In genomic region chr13:23709521-23709920, GRCh38 we compare ENCODE assay signal across 20 cellular contexts.
DNase-seq lines count a peak whose midpoint lies in the region; ATAC-seq and TF ChIP-seq lines count a peak whose summit lies in the region.
"Had no signal": no experiment of that assay in that cellular context is flagged by ENCODE, and none has a peak within 500 bp of the region (broad histone marks: within the 10 kb centered on the region; RNA-seq: fewer than 3 reads in every experiment).

No MANE protein-coding gene starts in this region.

- no peaks in the 10 kb centered on the region for H3K27me3 ChIP-seq in WERI-Rb-1 (ENCODE audit: insufficient read depth, low read depth, severe bottlenecking)
- no peaks in the 10 kb centered on the region for H3K27me3 ChIP-seq in CD4-positive, alpha-beta T cell (ENCODE audit: control insufficient read depth, insufficient read depth, low read length)
- H3K27me3 ChIP-seq: cardiac muscle cell, gastroesophageal sphincter had no signal

- CTCF ChIA-PET in Calu3 (lab: Charles Lee) = no interaction called here
- CTCF ChIA-PET in CD4-positive, alpha-beta T cell (lab: Charles Lee) = no interaction called here

- no peaks in the 10 kb centered on the region for H3K36me3 Mint-ChIP-seq in Calu3 (ENCODE audit: insufficient read depth, unreplicated experiment)
- no peaks in the 10 kb centered on the region for H3K36me3 Mint-ChIP-seq in CD4-positive, alpha-beta T cell (ENCODE audit: low read depth)
- H3K36me3 Mint-ChIP-seq: stimulated activated effector memory CD8-positive, alpha-beta T cell treated with anti-CD3 and anti-CD28 coated beads, Interleukin-12 subunit alpha, Interleukin-12 subunit beta, amount 100 ng/mL, for 72 hours; type B pancreatic cell had no signal

- no peak overlapping the region for H3K27ac Mint-ChIP-seq in Calu3 (ENCODE audit: unreplicated experiment)
- no peak overlapping the region for H3K27ac Mint-ChIP-seq in CD4-positive, alpha-beta T cell
- H3K27ac Mint-ChIP-seq: activated naive CD8-positive, alpha-beta T cell; effector memory CD8-positive, alpha-beta T cell; stimulated activated effector memory CD8-positive, alpha-beta T cell treated with anti-CD3 and anti-CD28 coated beads, Interleukin-12 subunit alpha, Interleukin-12 subunit beta, amount 100 ng/mL, for 72 hours; type B pancreatic cell had no signal

- no TSS peak for BruUV-seq in Calu3 (replicated peaks; lab: Mats Ljungman, UMichigan)

- no peak overlapping the region for H3K27ac ChIP-seq in WERI-Rb-1
- H3K27ac ChIP-seq in CD4-positive, alpha-beta T cell (ENCODE audit: low read depth, low read length) = no peak overlapping the region
- H3K27ac ChIP-seq: cardiac muscle cell, gastroesophageal sphincter, RWPE1 had no signal

- POLR2A ChIA-PET in CD4-positive, alpha-beta T cell (lab: Charles Lee) = no interaction called here

- intact Hi-C loops in Calu3 (cut with micrococcal nuclease; ENCODE audit: unreplicated experiment) (loop anchor here (10.0 kb wide), 2 partner anchors 125 to 245 kb away; no protein-coding TSS in a partner anchor), left ventricle myocardium superior (cut with micrococcal nuclease) (no loop called here)
- intact Hi-C loops in CD4-positive, alpha-beta T cell (cut with DNase I, micrococcal nuclease) = no loop called here

- no peaks in the 10 kb centered on the region for H3K4me1 Mint-ChIP-seq in Calu3 (ENCODE audit: low read depth, unreplicated experiment)
- H3K4me1 Mint-ChIP-seq in CD4-positive, alpha-beta T cell (ENCODE audit: low read depth) = no peaks in the 10 kb centered on the region
- H3K4me1 Mint-ChIP-seq: stimulated activated effector memory CD8-positive, alpha-beta T cell treated with anti-CD3 and anti-CD28 coated beads, Interleukin-12 subunit alpha, Interleukin-12 subunit beta, amount 100 ng/mL, for 72 hours had no signal

- H3K4me3 ChIP-seq in GM12875 (ENCODE audit: low read depth, low read length) = no peak overlapping the region
- no peak overlapping the region for H3K4me3 ChIP-seq in WERI-Rb-1 (ENCODE audit: low read depth, low read length)
- H3K4me3 ChIP-seq: cardiac muscle cell, gastroesophageal sphincter had no signal

- H3K4me3 Mint-ChIP-seq in Calu3 (ENCODE audit: low read depth, unreplicated experiment) = no peak overlapping the region
- no peak overlapping the region for H3K4me3 Mint-ChIP-seq in CD4-positive, alpha-beta T cell
- H3K4me3 Mint-ChIP-seq: activated naive CD8-positive, alpha-beta T cell; effector memory CD8-positive, alpha-beta T cell; neural crest cell; stimulated activated effector memory CD8-positive, alpha-beta T cell treated with anti-CD3 and anti-CD28 coated beads, Interleukin-12 subunit alpha, Interleukin-12 subunit beta, amount 100 ng/mL, for 72 hours; type B pancreatic cell had no signal

- no peaks in the 10 kb centered on the region for H3K36me3 ChIP-seq in WERI-Rb-1
- H3K36me3 ChIP-seq: cardiac muscle cell, gastroesophageal sphincter had no signal

- peak; percentile 95 for ATAC-seq in left ventricle myocardium superior
- no peak for ATAC-seq in CD4-positive, alpha-beta T cell (ENCODE audit: poor library complexity)
- ATAC-seq: effector memory CD8-positive, alpha-beta T cell; gastroesophageal sphincter; stimulated activated effector memory CD8-positive, alpha-beta T cell treated with anti-CD3 and anti-CD28 coated beads, Interleukin-12 subunit alpha, Interleukin-12 subunit beta, amount 100 ng/mL, for 72 hours had no signal

- TF ChIP-seq CTCF in Calu3 (IDR thresholded peaks at IDR 0.05; ENCODE audit: unreplicated experiment) (no peak), GM12875 (IDR thresholded peaks at IDR 0.05; ENCODE audit: borderline replicate concordance, insufficient read depth, low read depth, low read length) (peak; percentile 20; the same call in 1 of the 2 replicates), WERI-Rb-1 (IDR thresholded peaks at IDR 0.05; ENCODE audit: low read depth, low read length) (peak; percentile 37; the same call in 1 of the 2 replicates)
- TF ChIP-seq CTCF in CD4-positive, alpha-beta T cell (IDR thresholded peaks at IDR 0.05) = no peak

- H3K27me3 Mint-ChIP-seq in Calu3 (ENCODE audit: unreplicated experiment) = no peaks in the 10 kb centered on the region
- H3K27me3 Mint-ChIP-seq in CD4-positive, alpha-beta T cell = no peaks in the 10 kb centered on the region
- H3K27me3 Mint-ChIP-seq: activated naive CD8-positive, alpha-beta T cell; type B pancreatic cell had no signal

- H3K9me3 Mint-ChIP-seq in Calu3 (ENCODE audit: low read depth, unreplicated experiment) = peaks cover 2% of the 10 kb centered on the region
- H3K9me3 Mint-ChIP-seq in CD4-positive, alpha-beta T cell = peaks cover 3% of the 10 kb centered on the region
- H3K9me3 Mint-ChIP-seq: effector memory CD8-positive, alpha-beta T cell; stimulated activated effector memory CD8-positive, alpha-beta T cell treated with anti-CD3 and anti-CD28 coated beads, Interleukin-12 subunit alpha, Interleukin-12 subunit beta, amount 100 ng/mL, for 72 hours had no signal

- H3K9me3 ChIP-seq in WERI-Rb-1 (ENCODE audit: severe bottlenecking) = peaks cover 3% of the 10 kb centered on the region
- H3K9me3 ChIP-seq in CD4-positive, alpha-beta T cell (ENCODE audit: control insufficient read depth, low read length) = no peaks in the 10 kb centered on the region
- H3K9me3 ChIP-seq: gastroesophageal sphincter had no signal

- DNase-seq in Calu3 (peak; percentile 6), WERI-Rb-1 (no peak), left ventricle myocardium superior (no peak), T-helper 1 cell (no peak), CD1c-positive myeloid dendritic cell (ENCODE audit: extremely low spot score) (no peak)
- DNase-seq in CD4-positive, alpha-beta T cell = no peak
- DNase-seq: activated CD4-positive, alpha-beta T cell treated with anti-CD3 and anti-CD28 coated beads for 48 hours; activated T-cell treated with anti-CD3 and anti-CD28 coated beads, Interleukin-2, amount 50 U/mL, for 1 hour; C1 segment of cervical spinal cord; effector memory CD8-positive, alpha-beta T cell; NCI-H187 treated with DMSO at 0.1 percent for 48 hours; NCI-H774 had no signal

Comparison
In these comparisons a context has a peak if more than half of its experiments do, and no peak if none do; other contexts are left out.
1. CTCF ChIP-seq: peak in GM12875 (single experiment) and WERI-Rb-1 (single experiment); none in Calu3 (single experiment) and CD4-positive, alpha-beta T cell (single experiment).